25 cellular contexts compared by ENCODE assay signal in genomic region chr11:62647609-62648005, GRCh38. TPM values are rescaled to one million over a fixed set of nuclear protein-coding genes. Genes with fewer than 3 reads are reported as not detected.
DNase-seq lines count a peak whose midpoint lies in the region; ATAC-seq and TF ChIP-seq lines count a peak whose summit lies in the region.
"Had no signal": no experiment of that assay in that cellular context is flagged by ENCODE, and none has a peak within 500 bp of the region (broad histone marks: within the 10 kb centered on the region; RNA-seq: fewer than 3 reads in every experiment).

No MANE protein-coding gene starts in this region.

- peak overlapping the region; percentile 31 for H3K27ac Mint-ChIP-seq in T-helper 1 cell treated with Interleukin-12 subunit alpha and Interleukin-12 subunit beta and Interleukin-4 antibody, amounts not matched to agents 30 μg/mL and 1 μg/mL, for 36 hours
- peak overlapping the region; percentile 60 for H3K27ac Mint-ChIP-seq in activated naive CD8-positive, alpha-beta T cell treated with anti-CD3 and anti-CD28 coated beads for 36 hours
- H3K27ac Mint-ChIP-seq: GM23338 had no signal

- TF ChIP-seq CTCF in psoas muscle (IDR thresholded peaks at IDR 0.05): no peak

- intact Hi-C loops in psoas muscle (cut with DNase I): no loop called here

- 38 to 53% (median 44%) methylated on average over 6 of the region's 6 CpGs for WGBS in psoas muscle, 3 donors

- H3K36me3 ChIP-seq in HUES6 (ENCODE audit: control insufficient read depth, insufficient read depth, low read length) (peaks cover 47% of the 10 kb centered on the region), psoas muscle (ENCODE audit: insufficient read depth in 1 of 2, low read depth in 1 of 2) (peaks cover 0 to 48% of the 10 kb centered on the region in 2 donors)

- H3K27me3 Mint-ChIP-seq in T-helper 1 cell treated with Interleukin-12 subunit alpha and Interleukin-12 subunit beta and Interleukin-4 antibody, amounts not matched to agents 30 μg/mL and 1 μg/mL, for 36 hours (ENCODE audit: low read depth): no peaks in the 10 kb centered on the region
- H3K27me3 Mint-ChIP-seq in activated naive CD8-positive, alpha-beta T cell treated with anti-CD3 and anti-CD28 coated beads for 36 hours: no peaks in the 10 kb centered on the region
- H3K27me3 Mint-ChIP-seq: naive B cell, type B pancreatic cell had no signal

- no peak for DNase-seq in T-helper 1 cell
- DNase-seq in activated naive CD8-positive, alpha-beta T cell treated with anti-CD3 and anti-CD28 coated beads for 36 hours: no peak
- no peak for DNase-seq in psoas muscle
- no peak for DNase-seq in medulla oblongata (ENCODE audit: extremely low spot score)
- no peak for DNase-seq in DMS79 treated with DMSO at 0.1 percent for 48 hours (lab: John Stamatoyannopoulos, UW)
- DNase-seq in CD1c-positive myeloid dendritic cell (ENCODE audit: extremely low spot score): no peak
- DNase-seq: 8988T; activated CD4-positive, alpha-beta T cell treated with anti-CD3 and anti-CD28 coated beads, Interleukin-2, amount 50 U/mL, for 4 hours; BE2C; effector memory CD4-positive, alpha-beta T cell; esophagus squamous epithelium; GDM1; naive B cell; NCI-H2171 treated with DMSO at 0.1 percent for 48 hours; PC-3; stimulated activated CD4-positive, alpha-beta T cell treated with anti-CD3 and anti-CD28 coated beads, Interleukin-4, amount 100 ng/mL, for 1 hour; stomach; T-helper 2 cell had no signal

- H3K9ac ChIP-seq in HUES6 (ENCODE audit: low read length): peak overlapping the region; percentile 38

- H3K4me1 Mint-ChIP-seq in T-helper 1 cell treated with Interleukin-12 subunit alpha and Interleukin-12 subunit beta and Interleukin-4 antibody, amounts not matched to agents 30 μg/mL and 1 μg/mL, for 36 hours (ENCODE audit: low read depth): peaks cover 20% of the 10 kb centered on the region
- H3K4me1 Mint-ChIP-seq in activated naive CD8-positive, alpha-beta T cell treated with anti-CD3 and anti-CD28 coated beads for 36 hours: peaks cover 30% of the 10 kb centered on the region

- ATAC-seq in psoas muscle: no peak
- ATAC-seq: GM12878, PC-3 had no signal

- H3K27ac ChIP-seq in HUES6 (ENCODE audit: low read depth, low read length) (no peak overlapping the region), psoas muscle (peak overlapping the region; percentile 97)
- H3K27ac ChIP-seq: SJSA1 had no signal

- H3K4me3 ChIP-seq in HUES6 (ENCODE audit: low read depth, low read length) (no peak overlapping the region), psoas muscle (no peak overlapping the region)
- H3K4me3 ChIP-seq: GM12878, SJSA1 had no signal

- peaks cover 24% of the 10 kb centered on the region for H3K36me3 Mint-ChIP-seq in T-helper 1 cell treated with Interleukin-12 subunit alpha and Interleukin-12 subunit beta and Interleukin-4 antibody, amounts not matched to agents 30 μg/mL and 1 μg/mL, for 36 hours (ENCODE audit: low read depth)
- peaks cover 26% of the 10 kb centered on the region for H3K36me3 Mint-ChIP-seq in activated naive CD8-positive, alpha-beta T cell treated with anti-CD3 and anti-CD28 coated beads for 36 hours
- H3K36me3 Mint-ChIP-seq: naive B cell, type B pancreatic cell had no signal

- no peaks in the 10 kb centered on the region for H3K9me3 Mint-ChIP-seq in T-helper 1 cell treated with Interleukin-12 subunit alpha and Interleukin-12 subunit beta and Interleukin-4 antibody, amounts not matched to agents 30 μg/mL and 1 μg/mL, for 36 hours
- no peaks in the 10 kb centered on the region for H3K9me3 Mint-ChIP-seq in activated naive CD8-positive, alpha-beta T cell treated with anti-CD3 and anti-CD28 coated beads for 36 hours
- H3K9me3 Mint-ChIP-seq: activated naive CD4-positive, alpha-beta T cell treated with anti-CD3 and anti-CD28 coated beads, Interleukin-2, amount 50 U/mL, for 72 hours; naive B cell; type B pancreatic cell had no signal

- H3K4me3 Mint-ChIP-seq in T-helper 1 cell treated with Interleukin-12 subunit alpha and Interleukin-12 subunit beta and Interleukin-4 antibody, amounts not matched to agents 30 μg/mL and 1 μg/mL, for 36 hours: no peak overlapping the region
- H3K4me3 Mint-ChIP-seq in activated naive CD8-positive, alpha-beta T cell treated with anti-CD3 and anti-CD28 coated beads for 36 hours: peak overlapping the region; percentile 34

- H3K9me3 ChIP-seq in HUES6 (ENCODE audit: control insufficient read depth, insufficient read depth, low read depth, low read length) (no peaks in the 10 kb centered on the region), psoas muscle (no peaks in the 10 kb centered on the region)
- H3K9me3 ChIP-seq: BE2C, esophagus squamous epithelium, SJSA1, stomach had no signal

- H3K27me3 ChIP-seq in HUES6 (ENCODE audit: control insufficient read depth, insufficient read depth, low read length) (no peaks in the 10 kb centered on the region), psoas muscle (ENCODE audit: insufficient read depth in 3 of 3, low read length in 2 of 3) (no peaks in the 10 kb centered on the region)
- H3K27me3 ChIP-seq: BE2C, esophagus squamous epithelium, SJSA1, stomach had no signal

- H3K4me1 ChIP-seq in HUES6 (ENCODE audit: control insufficient read depth, insufficient read depth, low read length) (peaks cover 10% of the 10 kb centered on the region), psoas muscle (peaks cover 32% of the 10 kb centered on the region)
- H3K4me1 ChIP-seq: BE2C had no signal

RNA-seq across cellular contexts. Expression of gene GANAB, which starts 1.2 kb away (rescaled TPM):
- total RNA-seq in activated naive CD8-positive, alpha-beta T cell treated with anti-CD3 and anti-CD28 coated beads for 36 hours: 100 to 1,000 TPM; 198 to 211 TPM
- total RNA-seq in psoas muscle: 10 to 100 TPM; 59.7 to 62.2 (median 61.4) TPM
- polyA plus RNA-seq in psoas muscle: 10 to 100 TPM; 34.3 to 64.6 (median 62.0) TPM

RNA-seq across cellular contexts. Expression of gene INTS5, which starts 5.5 kb away (rescaled TPM):
- total RNA-seq in activated naive CD8-positive, alpha-beta T cell treated with anti-CD3 and anti-CD28 coated beads for 36 hours: 10 to 100 TPM; 41.2 TPM
- 10 to 100 TPM; 13.5 to 20.6 (median 17.1) TPM for total RNA-seq in psoas muscle
- polyA plus RNA-seq in psoas muscle: 10 to 100 TPM in 1 of 3 donors, 1 to 10 TPM in 2; 8.1 to 19.9 (median 9.3) TPM

RNA-seq across cellular contexts. Expression of gene C11orf98, which starts 17.4 kb away (rescaled TPM):
- total RNA-seq in activated naive CD8-positive, alpha-beta T cell treated with anti-CD3 and anti-CD28 coated beads for 36 hours: 100 to 1,000 TPM; 147 to 159 TPM
- total RNA-seq in psoas muscle: 10 to 100 TPM; 29.8 to 50.9 (median 50.2) TPM
- polyA plus RNA-seq in psoas muscle: 100 to 1,000 TPM in 1 of 3 donors, 10 to 100 TPM in 2; 87.1 to 155 (median 93.1) TPM

RNA-seq across cellular contexts. Expression of gene CSKMT, which starts 17.5 kb away (rescaled TPM):
- 10 to 100 TPM; 28.7 to 39.7 TPM for total RNA-seq in activated naive CD8-positive, alpha-beta T cell treated with anti-CD3 and anti-CD28 coated beads for 36 hours
- 10 to 100 TPM in 2 of 4 donors, 1 to 10 TPM in 2; 3.8 to 12.8 (median 9.4) TPM for total RNA-seq in psoas muscle
- polyA plus RNA-seq in psoas muscle: 10 to 100 TPM in 1 of 3 donors, 1 to 10 TPM in 2; 4.8 to 11.4 (median 7.8) TPM

RNA-seq across cellular contexts. Expression of gene UQCC3, which starts 23.9 kb away (rescaled TPM):
- 1 to 10 TPM; 5.0 to 5.7 TPM for total RNA-seq in activated naive CD8-positive, alpha-beta T cell treated with anti-CD3 and anti-CD28 coated beads for 36 hours
- total RNA-seq in psoas muscle: 1 to 10 TPM; 5.2 to 8.8 (median 7.1) TPM
- 10 to 100 TPM in 1 of 3 donors, 1 to 10 TPM in 2; 6.4 to 16.5 (median 8.6) TPM for polyA plus RNA-seq in psoas muscle
